In the genomic region with DNA sequence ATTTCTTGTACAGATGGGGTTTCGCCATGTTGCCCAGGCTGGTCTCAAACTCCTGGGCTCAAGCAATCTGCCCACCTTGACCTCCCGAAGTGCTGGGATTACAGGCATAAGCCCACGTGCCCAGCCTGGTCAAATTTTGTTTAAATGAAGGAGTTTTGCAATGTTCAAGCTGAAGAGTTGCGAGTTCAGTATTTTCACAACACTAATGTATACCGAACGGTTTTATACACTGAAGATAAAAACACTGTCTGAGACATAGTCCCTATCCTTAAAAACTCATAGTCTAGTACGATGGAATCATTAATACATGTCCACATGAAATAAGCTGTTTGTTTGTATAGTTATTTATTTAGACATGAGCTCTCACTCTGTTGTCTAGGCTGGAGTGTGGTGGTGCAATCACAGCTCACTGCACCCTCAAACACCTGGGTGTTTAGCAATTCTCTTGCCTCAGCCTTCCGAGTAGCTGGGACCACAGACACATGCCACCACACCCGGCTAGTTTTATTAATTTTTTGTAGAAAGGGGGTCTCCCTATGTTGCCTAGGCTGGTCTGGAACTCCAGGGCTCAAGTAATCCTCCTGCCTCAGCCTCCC, we compare ENCODE assay signal across 18 cellular contexts. TPM values are rescaled to one million over a fixed set of nuclear protein-coding genes. Genes with fewer than 3 reads are reported as not detected.
A peak's percentile ranks its signal among the peaks of the same experiment; 100 is the strongest.
DNase-seq lines count a peak whose midpoint lies in the region; ATAC-seq and TF ChIP-seq lines count a peak whose summit lies in the region.
"Had no signal": no experiment of that assay in that cellular context is flagged by ENCODE, and none has a peak within 500 bp of the region (broad histone marks: within the 10 kb centered on the region; RNA-seq: fewer than 3 reads in every experiment).

No MANE protein-coding gene starts in this region.

- H3K27ac ChIP-seq in neutrophil (peak overlapping the region; percentile 77), upper lobe of right lung (no peak overlapping the region)

- DNase-seq in activated CD8-positive, alpha-beta memory T cell treated with anti-CD3 and anti-CD28 coated beads, Interleukin-2, amount 50 U/mL, for 48 hours: peak; percentile 22
- no peak for DNase-seq in activated CD8-positive, alpha-beta memory T cell treated with anti-CD3 and anti-CD28 coated beads, Interleukin-2, amount 50 U/mL, for 4 hours
- DNase-seq in left lobe of liver (ENCODE audit: low spot score): peak; percentile 68
- DNase-seq in upper lobe of right lung: peak; percentile 23
- DNase-seq in UCSD-AML1 (lab: John Stamatoyannopoulos, UW; ENCODE audit: unreplicated experiment): no peak
- no peak for DNase-seq in activated CD4-positive, alpha-beta T cell treated with anti-CD3 and anti-CD28 coated beads, Interleukin-2, amount 50 U/mL, for 4 hours
- no peak for DNase-seq in NCI-H1694 treated with DMSO at 0.1 percent for 48 hours (lab: John Stamatoyannopoulos, UW)
- DNase-seq: CD8-positive, alpha-beta T cell; DMS 273 treated with DMSO at 0.1 percent for 48 hours; DMS53; DND-41; EL; H7; HFFc6 had no signal

- peaks cover 14 to 16% of the 10 kb centered on the region in 2 experiments for H3K4me1 ChIP-seq in neutrophil (ENCODE audit: control insufficient read depth in 1 of 2, insufficient read depth in 1 of 2, low read depth in 1 of 2, low read length in 1 of 2)
- H3K4me1 ChIP-seq in upper lobe of right lung: no peaks in the 10 kb centered on the region
- H3K4me1 ChIP-seq: BLaER1 treated with 17β-estradiol and CSF1 and Interleukin-3, amounts not matched to agents 10 nM and 100 nM had no signal

- peak; percentile 94 for ATAC-seq in left lobe of liver
- ATAC-seq in upper lobe of right lung: no peak
- ATAC-seq: CD8-positive, alpha-beta T cell; GM23338; HCT116 had no signal

- TF ChIP-seq CTCF in neutrophil (IDR thresholded peaks at IDR 0.05) (no peak), upper lobe of right lung (IDR thresholded peaks at IDR 0.05) (no peak)

- H3K36me3 ChIP-seq in neutrophil (peaks cover 71% of the 10 kb centered on the region), upper lobe of right lung (peaks cover 89% of the 10 kb centered on the region)

- H3K9me3 ChIP-seq in neutrophil (no peaks in the 10 kb centered on the region), upper lobe of right lung (no peaks in the 10 kb centered on the region)
- H3K9me3 ChIP-seq: BLaER1 treated with 17β-estradiol and CSF1 and Interleukin-3, amounts not matched to agents 10 nM and 100 nM had no signal

- intact Hi-C loops in upper lobe of right lung (cut with DNase I): no loop called here

- H3K27me3 ChIP-seq in neutrophil (no peaks in the 10 kb centered on the region), upper lobe of right lung (no peaks in the 10 kb centered on the region)
- H3K27me3 ChIP-seq: BLaER1 treated with 17β-estradiol and CSF1 and Interleukin-3, amounts not matched to agents 10 nM and 100 nM had no signal

- peak overlapping the region in 1 of 2 experiments; percentile 16 for H3K4me3 ChIP-seq in neutrophil (ENCODE audit: low read depth in 1 of 2, low read length in 1 of 2)
- no peak overlapping the region for H3K4me3 ChIP-seq in upper lobe of right lung
- H3K4me3 ChIP-seq: BLaER1 treated with 17β-estradiol and CSF1 and Interleukin-3, amounts not matched to agents 10 nM and 100 nM; GM23338 had no signal

RNA-seq across cellular contexts. Expression of a gene that starts 15.4 kb away (rescaled TPM):
- total RNA-seq in left lobe of liver (14.4 TPM), upper lobe of right lung (20.3 TPM)

RNA-seq across cellular contexts. Expression of a gene that starts 20.4 kb away (rescaled TPM):
- total RNA-seq in left lobe of liver (28.2 TPM), upper lobe of right lung (39.9 TPM)

RNA-seq across cellular contexts. Expression of a gene that starts 40.6 kb away (rescaled TPM):
- 3.6 TPM for total RNA-seq in left lobe of liver
- total RNA-seq in upper lobe of right lung: 8.5 TPM

RNA-seq across cellular contexts. Expression of a gene that starts 51.7 kb away (rescaled TPM):
- total RNA-seq in left lobe of liver: 67.7 TPM
- 61.0 TPM for total RNA-seq in upper lobe of right lung

Comparison
In these comparisons a context has a peak if more than half of its experiments do, and no peak if none do; other contexts are left out.
1. DNase-seq: peak in activated CD8-positive, alpha-beta memory T cell treated with anti-CD3 and anti-CD28 coated beads, Interleukin-2, amount 50 U/mL, for 48 hours (single experiment), left lobe of liver (single experiment) and upper lobe of right lung (single experiment); none in activated CD8-positive, alpha-beta memory T cell treated with anti-CD3 and anti-CD28 coated beads, Interleukin-2, amount 50 U/mL, for 4 hours (single experiment), UCSD-AML1 (single experiment), activated CD4-positive, alpha-beta T cell treated with anti-CD3 and anti-CD28 coated beads, Interleukin-2, amount 50 U/mL, for 4 hours (0 of 2) and NCI-H1694 treated with DMSO at 0.1 percent for 48 hours (single experiment).